8 cellular contexts compared by ENCODE assay signal in genomic region chr15:64503197-64503596, GRCh38. TPM values are rescaled to one million over a fixed set of nuclear protein-coding genes. Genes with fewer than 3 reads are reported as not detected.
A peak's percentile ranks its signal among the peaks of the same experiment; 100 is the strongest.
DNase-seq lines count a peak whose midpoint lies in the region; ATAC-seq and TF ChIP-seq lines count a peak whose summit lies in the region.

No MANE protein-coding gene starts in this region.

- peak overlapping the region; percentile 27 to 85 (median 67); a peak in 21 of 22 replicates for H3K27ac ChIP-seq in BLaER1 treated with 17β-estradiol and CSF1 and Interleukin-3, amounts not matched to agents 10 nM and 100 nM
- H3K27ac ChIP-seq in KMS-11: peak overlapping the region; percentile 9; the same call in 1 of the 2 replicates
- peak overlapping the region; percentile 45 for H3K27ac ChIP-seq in brain microvascular endothelial cell
- peak overlapping the region; percentile 74 for H3K27ac ChIP-seq in muscle layer of colon (ENCODE audit: low read depth, low read length)
- H3K27ac ChIP-seq in neural progenitor cell: no peak overlapping the region

- H3K4me2 ChIP-seq in BLaER1 treated with 17β-estradiol and CSF1 and Interleukin-3, amounts not matched to agents 10 nM and 100 nM: peak overlapping the region; percentile 43 to 94 (median 72)
- peak overlapping the region; percentile 17; the same call in 1 of the 2 replicates for H3K4me2 ChIP-seq in KMS-11
- no peak overlapping the region for H3K4me2 ChIP-seq in neural progenitor cell

- H3K9ac ChIP-seq in BLaER1 treated with 17β-estradiol and CSF1 and Interleukin-3, amounts not matched to agents 10 nM and 100 nM: peak overlapping the region; percentile 9 to 74 (median 46); a peak in 19 of 22 replicates
- H3K9ac ChIP-seq in KMS-11 (no peak overlapping the region), muscle layer of colon (ENCODE audit: low read length) (no peak overlapping the region), neural progenitor cell (no peak overlapping the region)

- peaks cover 57% of the 10 kb centered on the region for H3K4me1 Mint-ChIP-seq in neural progenitor cell

- H3K36me3 Mint-ChIP-seq in neural progenitor cell: peaks cover 9% of the 10 kb centered on the region

- H3K27me3 Mint-ChIP-seq in neural progenitor cell (ENCODE audit: insufficient read depth, low read depth): peaks cover 2% of the 10 kb centered on the region

- H3K9me3 ChIP-seq in BLaER1 treated with 17β-estradiol and CSF1 and Interleukin-3, amounts not matched to agents 10 nM and 100 nM (replicated peaks in 1 of 11): no peaks in the 10 kb centered on the region
- H3K9me3 ChIP-seq in muscle layer of colon (ENCODE audit: low read length): no peaks in the 10 kb centered on the region
- no peaks in the 10 kb centered on the region for H3K9me3 ChIP-seq in neural progenitor cell (ENCODE audit: low read depth)

- peaks cover 26 to 78% (median 59%) of the 10 kb centered on the region in 11 experiments for H3K36me3 ChIP-seq in BLaER1 treated with 17β-estradiol and CSF1 and Interleukin-3, amounts not matched to agents 10 nM and 100 nM
- H3K36me3 ChIP-seq in KMS-11 (ENCODE audit: insufficient read depth): no peaks in the 10 kb centered on the region
- H3K36me3 ChIP-seq in brain microvascular endothelial cell (replicated peaks): peaks cover 7% of the 10 kb centered on the region
- H3K36me3 ChIP-seq in muscle layer of colon (ENCODE audit: insufficient read depth, low read length): peaks cover 17% of the 10 kb centered on the region
- no peaks in the 10 kb centered on the region for H3K36me3 ChIP-seq in neural progenitor cell

- peaks cover 65 to 94% (median 85%) of the 10 kb centered on the region in 11 experiments; a peak in 21 of 22 replicates for H4K20me1 ChIP-seq in BLaER1 treated with 17β-estradiol and CSF1 and Interleukin-3, amounts not matched to agents 10 nM and 100 nM
- H4K20me1 ChIP-seq in KMS-11 (ENCODE audit: insufficient read depth) (no peaks in the 10 kb centered on the region; the same call in 1 of the 2 replicates), neural progenitor cell (ENCODE audit: low read depth) (peaks cover 94% of the 10 kb centered on the region)

- in situ Hi-C loops in brain microvascular endothelial cell (cut with HindIII; ENCODE audit: low pct_ligation_motif_present, low sequenced_read_pairs): no loop called here

- H3K79me2 ChIP-seq in KMS-11 (ENCODE audit: insufficient read depth, low read depth) (peaks cover 51% of the 10 kb centered on the region; the same call in 1 of the 2 replicates), neural progenitor cell (ENCODE audit: low read depth) (peaks cover 79% of the 10 kb centered on the region)

- no peaks in the 10 kb centered on the region for H3K9me3 Mint-ChIP-seq in neural progenitor cell

- H2AFZ ChIP-seq in KMS-11 (ENCODE audit: low read depth) (no peak overlapping the region), neural progenitor cell (replicated peaks) (no peak overlapping the region)

- no peaks in the 10 kb centered on the region for H3K27me3 ChIP-seq in BLaER1 treated with 17β-estradiol and CSF1 and Interleukin-3, amounts not matched to agents 10 nM and 100 nM
- H3K27me3 ChIP-seq in KMS-11 (ENCODE audit: insufficient read depth, low read depth): no peaks in the 10 kb centered on the region
- no peaks in the 10 kb centered on the region for H3K27me3 ChIP-seq in brain microvascular endothelial cell (replicated peaks)
- no peaks in the 10 kb centered on the region for H3K27me3 ChIP-seq in muscle layer of colon (ENCODE audit: control insufficient read depth in 1 of 2, insufficient read depth in 2 of 2, low read length in 2 of 2)
- H3K27me3 ChIP-seq in neural progenitor cell: no peaks in the 10 kb centered on the region

- H3K4me3 ChIP-seq in BLaER1 treated with 17β-estradiol and CSF1 and Interleukin-3, amounts not matched to agents 10 nM and 100 nM: peak overlapping the region in 1 of 10 experiments; percentile 8; a peak in 2 of 20 replicates
- H3K4me3 ChIP-seq in KMS-11 (IDR thresholded peaks at IDR 0.05; ENCODE audit: insufficient read depth, low read depth, low read length): no peak overlapping the region
- H3K4me3 ChIP-seq in brain microvascular endothelial cell (ENCODE audit: low read depth, low read length): no peak overlapping the region
- H3K4me3 ChIP-seq in muscle layer of colon (ENCODE audit: low read depth in 1 of 2, low read length in 2 of 2): peak overlapping the region in 1 of 2 donors; percentile 12
- H3K4me3 ChIP-seq in neural progenitor cell: no peak overlapping the region

- no peaks in the 10 kb centered on the region for H3F3A ChIP-seq in neural progenitor cell (ENCODE audit: low read depth)

- no peak overlapping the region for H3K27ac Mint-ChIP-seq in neural progenitor cell

- peak; percentile 51 for DNase-seq in brain microvascular endothelial cell
- DNase-seq in neural progenitor cell (ENCODE audit: low spot score): no peak
- no peak for DNase-seq in activated CD4-positive, alpha-beta T cell treated with anti-CD3 and anti-CD28 coated beads, Interleukin-2, amount 50 U/mL, for 4 hours
- no peak for DNase-seq in NCI-H1105 treated with DMSO at 0.1 percent for 48 hours (lab: John Stamatoyannopoulos, UW)

- TF ChIP-seq CTCF in KMS-11 (conservative IDR thresholded peaks at IDR 0.05; ENCODE audit: low read depth, low read length): no peak
- TF ChIP-seq CTCF in brain microvascular endothelial cell (IDR thresholded peaks at IDR 0.05; ENCODE audit: low read depth, low read length, missing control alignments): no peak
- no peak for TF ChIP-seq CTCF in neural progenitor cell (IDR thresholded peaks at IDR 0.05)

- H3K4me3 Mint-ChIP-seq in neural progenitor cell: no peak overlapping the region

- H3K4me1 ChIP-seq in BLaER1 treated with 17β-estradiol and CSF1 and Interleukin-3, amounts not matched to agents 10 nM and 100 nM: peaks cover 43 to 80% (median 53%) of the 10 kb centered on the region in 10 experiments
- H3K4me1 ChIP-seq in KMS-11 (ENCODE audit: low read depth, poor library complexity, severe bottlenecking) (peaks cover 83% of the 10 kb centered on the region), muscle layer of colon (ENCODE audit: insufficient read depth, low read length) (peaks cover 62% of the 10 kb centered on the region), neural progenitor cell (no peaks in the 10 kb centered on the region)

- no peak for ATAC-seq in HG02623 (IDR thresholded peaks at IDR 0.05; ENCODE audit: unreplicated experiment)

RNA-seq across cellular contexts. Expression of gene ZNF609, which starts 42.8 kb away (rescaled TPM):
- total RNA-seq in neural progenitor cell (ENCODE audit: low replicate concordance): 21.5 and 31.1 TPM in 2 replicates

Comparison
In these comparisons a context has a peak if more than half of its experiments do, and no peak if none do; other contexts are left out.
1. H3K9ac ChIP-seq: peak in BLaER1 treated with 17β-estradiol and CSF1 and Interleukin-3, amounts not matched to agents 10 nM and 100 nM (11 of 11); none in KMS-11 (single experiment), muscle layer of colon (single experiment) and neural progenitor cell (single experiment).